Comparison of ENCODE assay signal across 9 cellular contexts in genomic region chr4:179307297-179308136, GRCh38.
DNase-seq lines count a peak whose midpoint lies in the region; ATAC-seq and TF ChIP-seq lines count a peak whose summit lies in the region.
"Had no signal": no experiment of that assay in that cellular context is flagged by ENCODE, and none has a peak within 500 bp of the region (broad histone marks: within the 10 kb centered on the region; RNA-seq: fewer than 3 reads in every experiment).

No MANE protein-coding gene starts in this region.

- no peaks in the 10 kb centered on the region for H3K79me2 ChIP-seq in SU-DHL-6 (ENCODE audit: insufficient read depth, low read length)

- no peaks in the 10 kb centered on the region for H3K36me3 ChIP-seq in SU-DHL-6 (ENCODE audit: low read length)

- no peak overlapping the region for H3K27ac ChIP-seq in SU-DHL-6 (ENCODE audit: low read depth, low read length)

- no peaks in the 10 kb centered on the region for H3K9me3 ChIP-seq in SU-DHL-6 (ENCODE audit: insufficient read depth, low read length)

- H3K4me3 ChIP-seq in SU-DHL-6 (ENCODE audit: insufficient read depth, low read length, poor library complexity, severe bottlenecking): no peak overlapping the region

- H3K27me3 ChIP-seq in SU-DHL-6 (ENCODE audit: low read length): no peaks in the 10 kb centered on the region

- no peaks in the 10 kb centered on the region for H3F3A ChIP-seq in SU-DHL-6 (ENCODE audit: insufficient read depth)

- no peak overlapping the region for H3K9ac ChIP-seq in SU-DHL-6 (ENCODE audit: low read length)

- no peak overlapping the region for H3K4me2 ChIP-seq in SU-DHL-6 (ENCODE audit: low read depth, low read length, poor library complexity, severe bottlenecking)

- ATAC-seq in activated CD4-positive, CD25-positive, alpha-beta regulatory T cell treated with anti-CD3 and anti-CD28 coated beads, Interleukin-2, amount 50 U/mL, for 24 hours: no peak
- ATAC-seq in GM19328 (IDR thresholded peaks at IDR 0.05; ENCODE audit: unreplicated experiment) (peak; percentile 82), HG03280 (IDR thresholded peaks at IDR 0.05; ENCODE audit: unreplicated experiment) (peak; percentile 76)
- ATAC-seq: stimulated activated effector memory CD8-positive, alpha-beta T cell treated with anti-CD3 and anti-CD28 coated beads, Interleukin-12 subunit alpha, Interleukin-12 subunit beta, amount 100 ng/mL, for 72 hours had no signal

- H4K20me1 ChIP-seq in SU-DHL-6 (ENCODE audit: low read depth, low read length): no peaks in the 10 kb centered on the region

- peak; percentile 76 for TF ChIP-seq CTCF in SU-DHL-6 (IDR thresholded peaks at IDR 0.05; ENCODE audit: insufficient read depth, low read length, poor library complexity, severe bottlenecking)

- H2AFZ ChIP-seq in SU-DHL-6 (ENCODE audit: low read depth, low read length, severe bottlenecking): no peak overlapping the region

- DNase-seq in activated CD4-positive, CD25-positive, alpha-beta regulatory T cell treated with anti-CD3 and anti-CD28 coated beads, Interleukin-2, amount 50 U/mL, for 72 hours: peak; percentile 30
- DNase-seq in iPS-NIHi11 (ENCODE audit: low spot score) (peak; percentile 70), dedifferentiated amniotic fluid mesenchymal stem cell (ENCODE audit: extremely low spot score) (no peak)
- DNase-seq in central memory CD4-positive, alpha-beta T cell: no peak

- no peaks in the 10 kb centered on the region for H3K9me2 ChIP-seq in SU-DHL-6 (replicated peaks; ENCODE audit: insufficient read depth, low read length)

Comparison
In these comparisons a context has a peak if more than half of its experiments do, and no peak if none do; other contexts are left out.
1. DNase-seq: peak in activated CD4-positive, CD25-positive, alpha-beta regulatory T cell treated with anti-CD3 and anti-CD28 coated beads, Interleukin-2, amount 50 U/mL, for 72 hours (single experiment) and iPS-NIHi11 (single experiment); none in dedifferentiated amniotic fluid mesenchymal stem cell (single experiment) and central memory CD4-positive, alpha-beta T cell (single experiment).
2. ATAC-seq: peak in GM19328 (single experiment) and HG03280 (single experiment); none in activated CD4-positive, CD25-positive, alpha-beta regulatory T cell treated with anti-CD3 and anti-CD28 coated beads, Interleukin-2, amount 50 U/mL, for 24 hours (0 of 2).